17 cellular contexts compared by ENCODE assay signal in genomic region chr15:40956543-40956982, GRCh38. TPM values are rescaled to one million over a fixed set of nuclear protein-coding genes. Genes with fewer than 3 reads are reported as not detected.
DNase-seq lines count a peak whose midpoint lies in the region; ATAC-seq and TF ChIP-seq lines count a peak whose summit lies in the region.
"Had no signal": no experiment of that assay in that cellular context is flagged by ENCODE, and none has a peak within 500 bp of the region (broad histone marks: within the 10 kb centered on the region; RNA-seq: fewer than 3 reads in every experiment).

No MANE protein-coding gene starts in this region.

- peak overlapping the region; percentile 94 for H3K4me3 Mint-ChIP-seq in GM23338

- H3K27me3 ChIP-seq in BLaER1 (no peaks in the 10 kb centered on the region), GM23338 (ENCODE audit: insufficient read depth) (no peaks in the 10 kb centered on the region), osteoblast (ENCODE audit: insufficient read depth, low read length) (no peaks in the 10 kb centered on the region)
- H3K27me3 ChIP-seq: thyroid gland had no signal

- H3K27me3 Mint-ChIP-seq in GM23338 (ENCODE audit: insufficient read depth, low read depth, poor library complexity), result peaks cover 52% of the 10 kb centered on the region

- H3K27ac ChIP-seq in BLaER1 (no peak overlapping the region), GM23338 (ENCODE audit: low read depth) (peak overlapping the region; percentile 55; the same call in 1 of the 2 replicates), coronary artery (peak overlapping the region; percentile 48 to 50), osteoblast (ENCODE audit: low read depth, low read length) (no peak overlapping the region)
- H3K27ac ChIP-seq: HL-60, SK-N-MC, thyroid gland had no signal

- peaks cover 34% of the 10 kb centered on the region; the same call in 1 of the 2 replicates for H4K20me1 ChIP-seq in BLaER1
- no peaks in the 10 kb centered on the region; the same call in 1 of the 2 replicates for H4K20me1 ChIP-seq in GM23338 (replicated peaks; ENCODE audit: insufficient read depth)
- H4K20me1 ChIP-seq in osteoblast (ENCODE audit: insufficient read depth, low read length), result no peaks in the 10 kb centered on the region

- no peak for DNase-seq in GM23338 (ENCODE audit: low spot score)
- DNase-seq in coronary artery (ENCODE audit: low spot score), result no peak
- DNase-seq in osteoblast (ENCODE audit: insufficient read length, low spot score, missing footprints), result peak; percentile 52
- DNase-seq in NCI-H128 (lab: John Stamatoyannopoulos, UW; ENCODE audit: unreplicated experiment), result no peak
- DNase-seq in NCI-H69 (lab: John Stamatoyannopoulos, UW), result no peak
- DNase-seq in NCI-H2081 (lab: John Stamatoyannopoulos, UW), result no peak
- DNase-seq: activated naive CD4-positive, alpha-beta T cell treated with anti-CD3 and anti-CD28 coated beads, Interleukin-2, amount 50 U/mL, for 16 hours; COR-L47; cortex of kidney; NCI-H2029 treated with DMSO at 0.1 percent for 48 hours; thyroid gland had no signal

- peaks cover 62% of the 10 kb centered on the region for H3K4me1 Mint-ChIP-seq in GM23338

- H3K27ac Mint-ChIP-seq in GM23338, result 0 out of 2 replicates have a peak overlapping the region, but pooled peaks have one; percentile 7

- H3K4me3 ChIP-seq in BLaER1 (no peak overlapping the region), GM23338 (no peak overlapping the region), coronary artery (no peak overlapping the region), osteoblast (ENCODE audit: insufficient read depth, low read length) (no peak overlapping the region)
- H3K4me3 ChIP-seq: mucosa of descending colon, thyroid gland had no signal

- peaks cover 60% of the 10 kb centered on the region for H3K4me1 ChIP-seq in BLaER1
- H3K4me1 ChIP-seq in GM23338 (ENCODE audit: insufficient read depth), result peaks cover 32% of the 10 kb centered on the region
- H3K4me1 ChIP-seq in osteoblast (ENCODE audit: insufficient read depth, low read length), result peaks cover 12% of the 10 kb centered on the region

- H3K79me2 ChIP-seq in GM23338 (replicated peaks; ENCODE audit: insufficient read depth) (peaks cover 31% of the 10 kb centered on the region), osteoblast (ENCODE audit: insufficient read depth, low read length) (peaks cover 11% of the 10 kb centered on the region)

- H3K9me3 ChIP-seq in BLaER1, result no peaks in the 10 kb centered on the region
- H3K9me3 ChIP-seq in osteoblast (ENCODE audit: low read depth, low read length), result no peaks in the 10 kb centered on the region
- H3K9me3 ChIP-seq: mucosa of descending colon, thyroid gland had no signal

- 0 out of 2 replicates have a peak overlapping the region, but pooled peaks have one; percentile 27 for H3K9ac ChIP-seq in BLaER1

- peaks cover 48% of the 10 kb centered on the region for H3K36me3 Mint-ChIP-seq in GM23338 (ENCODE audit: low read depth)

- no peaks in the 10 kb centered on the region for H3K9me2 ChIP-seq in GM23338 (ENCODE audit: insufficient read depth)

- no peak overlapping the region for H2AFZ ChIP-seq in GM23338
- H2AFZ ChIP-seq in osteoblast (ENCODE audit: low read length), result no peak overlapping the region

- TF ChIP-seq CTCF in GM23338 (conservative IDR thresholded peaks at IDR 0.05; ENCODE audit: low read depth in 2 of 2) (no peak), coronary artery (IDR thresholded peaks at IDR 0.05) (no peak), osteoblast (IDR thresholded peaks at IDR 0.05; ENCODE audit: extremely low read depth, low read depth, low read length) (no peak)

- no peaks in the 10 kb centered on the region; the same call in none of the 3 replicates for H3K9me3 Mint-ChIP-seq in GM23338

- peaks cover 24% of the 10 kb centered on the region for H3K36me3 ChIP-seq in BLaER1
- H3K36me3 ChIP-seq in GM23338 (ENCODE audit: insufficient read depth), result peaks cover 7% of the 10 kb centered on the region
- peaks cover 6% of the 10 kb centered on the region for H3K36me3 ChIP-seq in osteoblast (ENCODE audit: insufficient read depth, low read length)
- H3K36me3 ChIP-seq: thyroid gland had no signal

- peak overlapping the region; percentile 88; the same call in 1 of the 2 replicates for H3K4me2 ChIP-seq in BLaER1
- no peak overlapping the region; the same call in 1 of the 2 replicates for H3K4me2 ChIP-seq in GM23338
- H3K4me2 ChIP-seq in osteoblast (ENCODE audit: insufficient read depth, low read length), result no peak overlapping the region

- H3F3A ChIP-seq in GM23338 (replicated peaks; ENCODE audit: low read depth), result peaks cover 34% of the 10 kb centered on the region

- ATAC-seq in GM23338 (no peak), HG02759 (IDR thresholded peaks at IDR 0.05; ENCODE audit: unreplicated experiment) (no peak)
- ATAC-seq: mucosa of descending colon, sciatic nerve had no signal

TF ChIP-seq in GM23338, 12 proteins besides CTCF, POLR2A, EP300 and RAD21 (continues in another document):
- no peak for TF ChIP-seq ZNF331 (CRISPR knock-in tag; IDR thresholded peaks at IDR 0.05; ENCODE audit: low read depth)
- TF ChIP-seq, protein P1, sequence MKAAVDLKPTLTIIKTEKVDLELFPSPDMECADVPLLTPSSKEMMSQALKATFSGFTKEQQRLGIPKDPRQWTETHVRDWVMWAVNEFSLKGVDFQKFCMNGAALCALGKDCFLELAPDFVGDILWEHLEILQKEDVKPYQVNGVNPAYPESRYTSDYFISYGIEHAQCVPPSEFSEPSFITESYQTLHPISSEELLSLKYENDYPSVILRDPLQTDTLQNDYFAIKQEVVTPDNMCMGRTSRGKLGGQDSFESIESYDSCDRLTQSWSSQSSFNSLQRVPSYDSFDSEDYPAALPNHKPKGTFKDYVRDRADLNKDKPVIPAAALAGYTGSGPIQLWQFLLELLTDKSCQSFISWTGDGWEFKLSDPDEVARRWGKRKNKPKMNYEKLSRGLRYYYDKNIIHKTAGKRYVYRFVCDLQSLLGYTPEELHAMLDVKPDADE (IDR thresholded peaks at IDR 0.05), result no peak
- no peak for TF ChIP-seq ZNF114 (CRISPR knock-in tag; IDR thresholded peaks at IDR 0.05)
- no peak; the same call in 1 of the 2 replicates for TF ChIP-seq POLR2AphosphoS5 (IDR thresholded peaks at IDR 0.05; ENCODE audit: low read depth)
- no peak for TF ChIP-seq REST (IDR thresholded peaks at IDR 0.05; ENCODE audit: unreplicated experiment)
- TF ChIP-seq EZH2phosphoT487 (IDR thresholded peaks at IDR 0.05; ENCODE audit: unreplicated experiment), result no peak

RNA-seq across cellular contexts. Expression of gene CHAC1, which starts 3.3 kb away (rescaled TPM):
- 112 and 124 TPM in 2 replicates for total RNA-seq in GM23338 (2014; rRNA removed; shearing (Covaris generic))
- polyA plus RNA-seq in GM23338 (2016; fragmentation: Nextera tagmentation; extraction: Ambion mirVana), result 73.0 and 74.4 TPM in 2 replicates
- 30.0 and 30.1 TPM in 2 replicates for total RNA-seq in osteoblast

RNA-seq across cellular contexts. Expression of gene DLL4, which starts 27.4 kb away (rescaled TPM):
- total RNA-seq in GM23338 (2014; rRNA removed; shearing (Covaris generic)), result 0.31 and 0.62 TPM in 2 replicates
- polyA plus RNA-seq in GM23338 (2016; fragmentation: Nextera tagmentation; extraction: Ambion mirVana), result 0.64 and 0.99 TPM in 2 replicates
- total RNA-seq in osteoblast, result not detected in 2 replicates

Comparison
In these comparisons a context has a peak if more than half of its experiments do, and no peak if none do; other contexts are left out.
1. H3K27ac ChIP-seq: peak in GM23338 (single experiment) and coronary artery (2 of 2); none in BLaER1 (single experiment) and osteoblast (single experiment).